Comparison of ENCODE assay signal across 10 cellular contexts in the genomic region with DNA sequence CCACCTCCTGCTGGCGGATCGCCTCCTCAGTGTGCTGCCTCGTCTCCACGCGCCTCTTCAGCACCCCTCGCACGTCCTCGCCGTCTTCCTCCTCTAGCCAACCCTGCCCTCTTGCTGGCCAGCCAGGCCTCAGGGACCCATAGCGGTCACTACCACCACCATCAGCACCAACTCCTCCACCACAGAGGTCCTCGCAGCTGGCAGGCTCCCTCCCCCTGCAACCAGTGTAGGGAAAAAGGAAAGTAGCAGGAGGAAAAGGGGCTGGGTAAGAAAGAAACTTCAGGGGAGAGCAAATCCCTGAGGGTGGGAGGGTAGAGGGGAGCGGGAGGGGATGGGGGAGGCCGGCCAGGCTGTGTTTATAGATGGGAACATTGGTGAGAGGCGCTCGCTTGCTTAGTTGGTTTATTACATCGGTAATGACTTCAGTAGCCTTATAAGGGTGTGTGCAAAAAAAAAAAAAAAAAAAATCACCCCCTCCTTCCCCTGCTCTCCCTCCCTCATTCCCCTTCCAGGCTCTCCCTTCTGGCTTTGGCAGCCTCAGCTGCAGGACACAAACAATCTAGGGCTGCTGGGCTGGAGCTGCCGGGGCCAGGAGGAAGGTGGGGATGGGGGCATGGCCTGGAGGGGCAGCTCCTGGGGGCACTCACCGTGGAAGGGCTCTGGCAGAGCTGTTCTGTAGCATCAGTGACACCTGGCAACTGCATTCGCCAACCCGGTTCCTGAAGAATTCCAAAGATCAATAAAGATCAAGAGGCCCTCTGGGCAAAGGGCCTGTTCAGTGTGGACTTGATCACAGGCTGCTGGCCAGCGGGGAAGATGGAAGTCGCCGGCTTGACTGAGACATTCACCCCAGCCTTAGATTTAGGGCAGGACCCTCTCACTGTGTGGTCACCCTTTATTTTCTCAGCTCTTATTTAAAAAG.
DNase-seq lines count a peak whose midpoint lies in the region; ATAC-seq and TF ChIP-seq lines count a peak whose summit lies in the region.
"Had no signal": no experiment of that assay in that cellular context is flagged by ENCODE, and none has a peak within 500 bp of the region (broad histone marks: within the 10 kb centered on the region; RNA-seq: fewer than 3 reads in every experiment).

No MANE protein-coding gene starts in this region.

- peak overlapping the region; percentile 84 for H3K9ac ChIP-seq in adipocyte (ENCODE audit: low read length)
- H3K9ac ChIP-seq in subcutaneous abdominal adipose tissue (ENCODE audit: low read length in 5 of 5) = no peak overlapping the region

- H3K4me1 ChIP-seq in adipocyte (ENCODE audit: control insufficient read depth, insufficient read depth, low read length) (peaks cover 59% of the 10 kb centered on the region), subcutaneous abdominal adipose tissue (ENCODE audit: control insufficient read depth in 5 of 5, insufficient read depth in 5 of 5, low read length in 5 of 5) (peaks cover 2 to 47% (median 36%) of the 10 kb centered on the region in 5 donors)

- peaks cover 58% of the 10 kb centered on the region for H3K4me1 Mint-ChIP-seq in mesothelial cell of epicardium
- H3K4me1 Mint-ChIP-seq: activated CD8-positive, alpha-beta memory T cell treated with anti-CD3 and anti-CD28 coated beads, Interleukin-2, amount 10 ng/mL, durations not matched to agents 7 days and 5 days had no signal

- no peaks in the 10 kb centered on the region for H3K9me3 Mint-ChIP-seq in mesothelial cell of epicardium

- H3K4me3 ChIP-seq in adipocyte (ENCODE audit: low read length) (peak overlapping the region; percentile 74), fibroblast of villous mesenchyme (ENCODE audit: low read depth, low read length) (peak overlapping the region; percentile 38), subcutaneous abdominal adipose tissue (ENCODE audit: low read depth in 1 of 5, low read length in 5 of 5) (peak overlapping the region; percentile 9 to 58 (median 33))

- ATAC-seq in GM18511 (IDR thresholded peaks at IDR 0.05; ENCODE audit: unreplicated experiment) (no peak), GM19397 (IDR thresholded peaks at IDR 0.05; ENCODE audit: unreplicated experiment) (no peak), HG02981 (IDR thresholded peaks at IDR 0.05; ENCODE audit: unreplicated experiment) (no peak)
- ATAC-seq: activated CD8-positive, alpha-beta memory T cell treated with anti-CD3 and anti-CD28 coated beads, Interleukin-2, amount 10 ng/mL, durations not matched to agents 7 days and 5 days had no signal

- peaks cover 3% of the 10 kb centered on the region for H3K27me3 Mint-ChIP-seq in mesothelial cell of epicardium (ENCODE audit: low read depth)
- H3K27me3 Mint-ChIP-seq: activated CD8-positive, alpha-beta memory T cell treated with anti-CD3 and anti-CD28 coated beads, Interleukin-2, amount 10 ng/mL, durations not matched to agents 7 days and 5 days had no signal

- H3K27ac Mint-ChIP-seq in mesothelial cell of epicardium = peak overlapping the region; percentile 48
- H3K27ac Mint-ChIP-seq: activated CD8-positive, alpha-beta memory T cell treated with anti-CD3 and anti-CD28 coated beads, Interleukin-2, amount 10 ng/mL, durations not matched to agents 7 days and 5 days; activated naive CD8-positive, alpha-beta T cell had no signal

- H3K9me3 ChIP-seq in adipocyte (ENCODE audit: control insufficient read depth, low read length) (no peaks in the 10 kb centered on the region), subcutaneous abdominal adipose tissue (ENCODE audit: control insufficient read depth in 5 of 5, low read length in 5 of 5) (no peaks in the 10 kb centered on the region)

- DNase-seq in adipocyte (ENCODE audit: low read depth) (no peak), fibroblast of villous mesenchyme (ENCODE audit: low read depth) (peak; percentile 62), mesothelial cell of epicardium (ENCODE audit: low spot score in 2 of 2, unreplicated experiment in 2 of 2) (no peak), foreskin melanocyte (no peak)

- TF ChIP-seq CTCF in fibroblast of villous mesenchyme (IDR thresholded peaks at IDR 0.05; ENCODE audit: insufficient read depth, low read depth, low read length) (no peak), mesothelial cell of epicardium (IDR thresholded peaks at IDR 0.05; ENCODE audit: unreplicated experiment) (no peak)

- no peak overlapping the region for H3K27ac ChIP-seq in subcutaneous abdominal adipose tissue (ENCODE audit: low read depth, low read length)

- H3K36me3 ChIP-seq in adipocyte (ENCODE audit: control insufficient read depth, insufficient read depth, low read length, severe bottlenecking) (peaks cover 15% of the 10 kb centered on the region), subcutaneous abdominal adipose tissue (ENCODE audit: control insufficient read depth in 5 of 5, insufficient read depth in 5 of 5, low read length in 5 of 5) (peaks cover 0 to 32% (median 3%) of the 10 kb centered on the region in 5 donors)

- peak overlapping the region; percentile 42 for H3K4me3 Mint-ChIP-seq in mesothelial cell of epicardium
- H3K4me3 Mint-ChIP-seq: activated CD8-positive, alpha-beta memory T cell treated with anti-CD3 and anti-CD28 coated beads, Interleukin-2, amount 10 ng/mL, durations not matched to agents 7 days and 5 days; activated naive CD8-positive, alpha-beta T cell had no signal

- no peaks in the 10 kb centered on the region for H3K36me3 Mint-ChIP-seq in mesothelial cell of epicardium
- H3K36me3 Mint-ChIP-seq: activated CD8-positive, alpha-beta memory T cell treated with anti-CD3 and anti-CD28 coated beads, Interleukin-2, amount 10 ng/mL, durations not matched to agents 7 days and 5 days; activated naive CD8-positive, alpha-beta T cell had no signal

- H3K27me3 ChIP-seq in adipocyte (replicated peaks; ENCODE audit: control insufficient read depth, insufficient read depth, low read length) = no peaks in the 10 kb centered on the region
- no peaks in the 10 kb centered on the region for H3K27me3 ChIP-seq in subcutaneous abdominal adipose tissue (ENCODE audit: control insufficient read depth in 5 of 5, insufficient read depth in 4 of 5, low read length in 5 of 5)
